ENCODE assay signal across 11 cellular contexts in the genomic region with DNA sequence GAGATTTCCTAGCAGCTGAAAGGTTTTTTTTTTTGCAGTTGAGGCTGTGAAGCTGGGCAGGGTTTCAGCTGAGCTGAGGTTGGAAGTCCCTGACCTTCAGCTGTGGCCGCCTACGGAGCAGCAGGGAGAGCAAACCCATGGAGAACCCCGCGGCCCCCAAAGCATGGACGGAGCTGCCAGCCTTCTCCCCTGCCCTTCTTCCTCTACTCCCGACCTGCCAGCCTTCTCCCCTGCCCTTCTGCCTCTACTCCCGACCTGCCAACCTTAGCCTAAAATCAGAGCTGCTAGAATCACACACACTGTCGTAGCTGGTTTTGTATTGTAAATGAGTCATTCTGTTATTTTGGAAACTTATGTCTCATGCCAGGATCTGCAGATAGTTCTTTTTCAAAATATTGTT.
DNase-seq lines count a peak whose midpoint lies in the region; ATAC-seq and TF ChIP-seq lines count a peak whose summit lies in the region.
"Had no signal": no experiment of that assay in that cellular context is flagged by ENCODE, and none has a peak within 500 bp of the region (broad histone marks: within the 10 kb centered on the region; RNA-seq: fewer than 3 reads in every experiment).

No MANE protein-coding gene starts in this region.

- peak overlapping the region; percentile 8 for H3K4me3 Mint-ChIP-seq in activated naive CD4-positive, alpha-beta T cell treated with anti-CD3 and anti-CD28 coated beads, Interleukin-2, amount 50 U/mL, for 24 hours
- no peak overlapping the region for H3K4me3 Mint-ChIP-seq in memory B cell

- no peaks in the 10 kb centered on the region for H3K36me3 ChIP-seq in vagina
- H3K36me3 ChIP-seq in PC-3 (ENCODE audit: low read depth, low read length), result no peaks in the 10 kb centered on the region

- POLR2A ChIA-PET in PC-3 (lab: Charles Lee; ENCODE audit: unreplicated experiment), result interaction anchor here (0.6 kb wide), 1 partner anchor 27 kb away, joined by 6 read pairs; no protein-coding TSS in a partner anchor

- H3K9me3 Mint-ChIP-seq in activated naive CD4-positive, alpha-beta T cell treated with anti-CD3 and anti-CD28 coated beads, Interleukin-2, amount 50 U/mL, for 24 hours, result no peaks in the 10 kb centered on the region
- H3K9me3 Mint-ChIP-seq in memory B cell, result no peaks in the 10 kb centered on the region

- peaks cover 93% of the 10 kb centered on the region for H3K4me1 Mint-ChIP-seq in activated naive CD4-positive, alpha-beta T cell treated with anti-CD3 and anti-CD28 coated beads, Interleukin-2, amount 50 U/mL, for 24 hours
- H3K4me1 Mint-ChIP-seq in memory B cell, result peaks cover 35% of the 10 kb centered on the region

- H4K20me1 ChIP-seq in PC-3 (ENCODE audit: low read length), result peaks cover 5% of the 10 kb centered on the region; the same call in 1 of the 2 replicates

- H3K27ac Mint-ChIP-seq in activated naive CD4-positive, alpha-beta T cell treated with anti-CD3 and anti-CD28 coated beads, Interleukin-2, amount 50 U/mL, for 24 hours, result peak overlapping the region; percentile 86
- peak overlapping the region; percentile 6 for H3K27ac Mint-ChIP-seq in memory B cell

- CTCF ChIA-PET in PC-3 (lab: Charles Lee), result no interaction called here

- TF ChIP-seq POLR2A in vagina (IDR thresholded peaks at IDR 0.05), result no peak

- H3K4me3 ChIP-seq in coronary artery, result peak overlapping the region; percentile 58
- no peak overlapping the region for H3K4me3 ChIP-seq in vagina
- no peak overlapping the region for H3K4me3 ChIP-seq in PC-3 (ENCODE audit: low read length)

- H3K36me3 Mint-ChIP-seq in activated naive CD4-positive, alpha-beta T cell treated with anti-CD3 and anti-CD28 coated beads, Interleukin-2, amount 50 U/mL, for 24 hours, result peaks cover 10% of the 10 kb centered on the region
- peaks cover 12% of the 10 kb centered on the region for H3K36me3 Mint-ChIP-seq in memory B cell

- DNase-seq in activated naive CD4-positive, alpha-beta T cell (lab: John Stamatoyannopoulos, UW), result no peak
- DNase-seq in coronary artery (ENCODE audit: low spot score) (no peak), memory B cell (ENCODE audit: low spot score in 2 of 2) (no peak), vagina (ENCODE audit: extremely low spot score in 2 of 2) (no peak), NCI-H345 (lab: John Stamatoyannopoulos, UW) (no peak), PC-3 (no peak)
- DNase-seq: AML-193; NCI-H82; stimulated activated CD4-positive, alpha-beta T cell treated with anti-CD3 and anti-CD28 coated beads, Interleukin-4, amount 100 ng/mL, for 24 hours had no signal

- H3K27me3 Mint-ChIP-seq in activated naive CD4-positive, alpha-beta T cell treated with anti-CD3 and anti-CD28 coated beads, Interleukin-2, amount 50 U/mL, for 24 hours, result no peaks in the 10 kb centered on the region
- no peaks in the 10 kb centered on the region for H3K27me3 Mint-ChIP-seq in memory B cell

- no peaks in the 10 kb centered on the region for H3F3A ChIP-seq in PC-3 (ENCODE audit: low read length, unreplicated experiment)

- no TSS peak for BruUV-seq in PC-3 (replicated peaks; lab: Mats Ljungman, UMichigan)

- ATAC-seq in memory B cell (ENCODE audit: low read depth) (no peak), GM21381 (IDR thresholded peaks at IDR 0.05; ENCODE audit: unreplicated experiment) (no peak), PC-3 (no peak)

- H3K4me1 ChIP-seq in vagina, result peaks cover 57% of the 10 kb centered on the region
- peaks cover 19% of the 10 kb centered on the region for H3K4me1 ChIP-seq in PC-3 (ENCODE audit: insufficient read depth, low read length)

- peaks cover 61% of the 10 kb centered on the region for H3K79me2 ChIP-seq in PC-3 (ENCODE audit: low read length)

- H2AFZ ChIP-seq in PC-3 (ENCODE audit: low read length), result no peak overlapping the region

- H3K9me2 ChIP-seq in PC-3 (replicated peaks; ENCODE audit: low read length), result no peaks in the 10 kb centered on the region

- intact Hi-C loops in vagina (cut with DNase I), result no loop called here
- intact Hi-C loops in PC-3 (cut with micrococcal nuclease), result no loop called here

- H3K9ac ChIP-seq in PC-3 (ENCODE audit: low read length), result no peak overlapping the region

- no peak overlapping the region for H3K4me2 ChIP-seq in PC-3 (ENCODE audit: low read length)

- H3K27me3 ChIP-seq in vagina (no peaks in the 10 kb centered on the region), PC-3 (ENCODE audit: low read length) (no peaks in the 10 kb centered on the region)

- peak overlapping the region; percentile 45 to 81 for H3K27ac ChIP-seq in coronary artery
- H3K27ac ChIP-seq in vagina, result peak overlapping the region; percentile 17
- no peak overlapping the region for H3K27ac ChIP-seq in PC-3 (ENCODE audit: low read length)

- no peak for TF ChIP-seq CTCF in coronary artery (IDR thresholded peaks at IDR 0.05)
- no peak for TF ChIP-seq CTCF in vagina (IDR thresholded peaks at IDR 0.05)
- TF ChIP-seq CTCF in PC-3 (conservative IDR thresholded peaks at IDR 0.05; ENCODE audit: low read depth, low read length), result no peak

- H3K9me3 ChIP-seq in vagina (no peaks in the 10 kb centered on the region), PC-3 (ENCODE audit: low read length) (no peaks in the 10 kb centered on the region)
